1 cellular context compared by ENCODE assay signal in genomic region chr6:170361335-170361734, GRCh38.
TF ChIP-seq lines count a peak whose summit lies in the region.

No MANE protein-coding gene starts in this region.

TF ChIP-seq in GM12878, 131 proteins besides CTCF, POLR2A, EP300 and RAD21:
- TF ChIP-seq IKZF2 (IDR thresholded peaks at IDR 0.05): no peak
- TF ChIP-seq, protein P1, sequence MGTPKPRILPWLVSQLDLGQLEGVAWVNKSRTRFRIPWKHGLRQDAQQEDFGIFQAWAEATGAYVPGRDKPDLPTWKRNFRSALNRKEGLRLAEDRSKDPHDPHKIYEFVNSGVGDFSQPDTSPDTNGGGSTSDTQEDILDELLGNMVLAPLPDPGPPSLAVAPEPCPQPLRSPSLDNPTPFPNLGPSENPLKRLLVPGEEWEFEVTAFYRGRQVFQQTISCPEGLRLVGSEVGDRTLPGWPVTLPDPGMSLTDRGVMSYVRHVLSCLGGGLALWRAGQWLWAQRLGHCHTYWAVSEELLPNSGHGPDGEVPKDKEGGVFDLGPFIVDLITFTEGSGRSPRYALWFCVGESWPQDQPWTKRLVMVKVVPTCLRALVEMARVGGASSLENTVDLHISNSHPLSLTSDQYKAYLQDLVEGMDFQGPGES (IDR thresholded peaks at IDR 0.05): no peak
- no peak for TF ChIP-seq ZNF274 (IDR thresholded peaks at IDR 0.05; ENCODE audit: insufficient read depth, insufficient read length)
- TF ChIP-seq PKNOX1 (IDR thresholded peaks at IDR 0.05): no peak
